In the genomic region with DNA sequence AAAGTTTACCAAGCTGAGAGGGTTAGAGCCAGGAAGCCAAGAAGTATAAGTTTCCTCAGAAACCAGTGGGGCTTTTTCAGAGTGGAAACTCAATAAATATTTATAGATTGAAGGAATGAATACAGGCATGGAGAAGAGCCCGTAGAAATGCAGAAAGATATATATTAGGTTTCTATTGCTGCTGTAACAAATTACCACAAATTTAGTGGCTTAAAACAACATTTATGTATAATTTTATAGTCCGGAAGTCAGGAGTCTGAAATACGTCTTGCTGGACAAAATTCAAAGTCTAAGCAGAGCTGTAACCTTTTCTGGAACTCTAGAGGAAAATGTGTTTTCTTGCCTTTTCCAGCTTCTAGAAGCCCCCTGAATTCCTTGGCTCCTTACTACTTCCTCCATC, we compare ENCODE assay signal across 1 cellular context.
TF ChIP-seq lines count a peak whose summit lies in the region.

No MANE protein-coding gene starts in this region.

TF ChIP-seq in GM23338, 12 proteins besides CTCF, POLR2A, EP300 and RAD21 (continued from another document):
- TF ChIP-seq, protein P1, sequence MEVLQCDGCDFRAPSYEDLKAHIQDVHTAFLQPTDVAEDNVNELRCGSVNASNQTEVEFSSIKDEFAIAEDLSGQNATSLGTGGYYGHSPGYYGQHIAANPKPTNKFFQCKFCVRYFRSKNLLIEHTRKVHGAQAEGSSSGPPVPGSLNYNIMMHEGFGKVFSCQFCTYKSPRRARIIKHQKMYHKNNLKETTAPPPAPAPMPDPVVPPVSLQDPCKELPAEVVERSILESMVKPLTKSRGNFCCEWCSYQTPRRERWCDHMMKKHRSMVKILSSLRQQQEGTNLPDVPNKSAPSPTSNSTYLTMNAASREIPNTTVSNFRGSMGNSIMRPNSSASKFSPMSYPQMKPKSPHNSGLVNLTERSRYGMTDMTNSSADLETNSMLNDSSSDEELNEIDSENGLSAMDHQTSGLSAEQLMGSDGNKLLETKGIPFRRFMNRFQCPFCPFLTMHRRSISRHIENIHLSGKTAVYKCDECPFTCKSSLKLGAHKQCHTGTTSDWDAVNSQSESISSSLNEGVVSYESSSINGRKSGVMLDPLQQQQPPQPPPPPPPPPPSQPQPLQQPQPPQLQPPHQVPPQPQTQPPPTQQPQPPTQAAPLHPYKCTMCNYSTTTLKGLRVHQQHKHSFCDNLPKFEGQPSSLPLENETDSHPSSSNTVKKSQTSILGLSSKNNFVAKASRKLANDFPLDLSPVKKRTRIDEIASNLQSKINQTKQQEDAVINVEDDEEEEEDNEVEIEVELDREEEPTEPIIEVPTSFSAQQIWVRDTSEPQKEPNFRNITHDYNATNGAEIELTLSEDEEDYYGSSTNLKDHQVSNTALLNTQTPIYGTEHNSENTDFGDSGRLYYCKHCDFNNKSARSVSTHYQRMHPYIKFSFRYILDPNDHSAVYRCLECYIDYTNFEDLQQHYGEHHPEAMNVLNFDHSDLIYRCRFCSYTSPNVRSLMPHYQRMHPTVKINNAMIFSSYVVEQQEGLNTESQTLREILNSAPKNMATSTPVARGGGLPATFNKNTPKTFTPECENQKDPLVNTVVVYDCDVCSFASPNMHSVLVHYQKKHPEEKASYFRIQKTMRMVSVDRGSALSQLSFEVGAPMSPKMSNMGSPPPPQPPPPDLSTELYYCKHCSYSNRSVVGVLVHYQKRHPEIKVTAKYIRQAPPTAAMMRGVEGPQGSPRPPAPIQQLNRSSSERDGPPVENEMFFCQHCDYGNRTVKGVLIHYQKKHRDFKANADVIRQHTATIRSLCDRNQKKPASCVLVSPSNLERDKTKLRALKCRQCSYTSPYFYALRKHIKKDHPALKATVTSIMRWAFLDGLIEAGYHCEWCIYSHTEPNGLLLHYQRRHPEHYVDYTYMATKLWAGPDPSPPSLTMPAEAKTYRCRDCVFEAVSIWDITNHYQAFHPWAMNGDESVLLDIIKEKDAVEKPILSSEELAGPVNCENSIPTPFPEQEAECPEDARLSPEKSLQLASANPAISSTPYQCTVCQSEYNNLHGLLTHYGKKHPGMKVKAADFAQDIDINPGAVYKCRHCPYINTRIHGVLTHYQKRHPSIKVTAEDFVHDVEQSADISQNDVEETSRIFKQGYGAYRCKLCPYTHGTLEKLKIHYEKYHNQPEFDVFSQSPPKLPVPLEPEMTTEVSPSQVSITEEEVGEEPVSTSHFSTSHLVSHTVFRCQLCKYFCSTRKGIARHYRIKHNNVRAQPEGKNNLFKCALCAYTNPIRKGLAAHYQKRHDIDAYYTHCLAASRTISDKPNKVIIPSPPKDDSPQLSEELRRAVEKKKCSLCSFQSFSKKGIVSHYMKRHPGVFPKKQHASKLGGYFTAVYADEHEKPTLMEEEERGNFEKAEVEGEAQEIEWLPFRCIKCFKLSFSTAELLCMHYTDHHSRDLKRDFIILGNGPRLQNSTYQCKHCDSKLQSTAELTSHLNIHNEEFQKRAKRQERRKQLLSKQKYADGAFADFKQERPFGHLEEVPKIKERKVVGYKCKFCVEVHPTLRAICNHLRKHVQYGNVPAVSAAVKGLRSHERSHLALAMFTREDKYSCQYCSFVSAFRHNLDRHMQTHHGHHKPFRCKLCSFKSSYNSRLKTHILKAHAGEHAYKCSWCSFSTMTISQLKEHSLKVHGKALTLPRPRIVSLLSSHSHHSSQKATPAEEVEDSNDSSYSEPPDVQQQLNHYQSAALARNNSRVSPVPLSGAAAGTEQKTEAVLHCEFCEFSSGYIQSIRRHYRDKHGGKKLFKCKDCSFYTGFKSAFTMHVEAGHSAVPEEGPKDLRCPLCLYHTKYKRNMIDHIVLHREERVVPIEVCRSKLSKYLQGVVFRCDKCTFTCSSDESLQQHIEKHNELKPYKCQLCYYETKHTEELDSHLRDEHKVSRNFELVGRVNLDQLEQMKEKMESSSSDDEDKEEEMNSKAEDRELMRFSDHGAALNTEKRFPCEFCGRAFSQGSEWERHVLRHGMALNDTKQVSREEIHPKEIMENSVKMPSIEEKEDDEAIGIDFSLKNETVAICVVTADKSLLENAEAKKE (CRISPR knock-in tag; IDR thresholded peaks at IDR 0.05), result no peak
- TF ChIP-seq, protein P2, sequence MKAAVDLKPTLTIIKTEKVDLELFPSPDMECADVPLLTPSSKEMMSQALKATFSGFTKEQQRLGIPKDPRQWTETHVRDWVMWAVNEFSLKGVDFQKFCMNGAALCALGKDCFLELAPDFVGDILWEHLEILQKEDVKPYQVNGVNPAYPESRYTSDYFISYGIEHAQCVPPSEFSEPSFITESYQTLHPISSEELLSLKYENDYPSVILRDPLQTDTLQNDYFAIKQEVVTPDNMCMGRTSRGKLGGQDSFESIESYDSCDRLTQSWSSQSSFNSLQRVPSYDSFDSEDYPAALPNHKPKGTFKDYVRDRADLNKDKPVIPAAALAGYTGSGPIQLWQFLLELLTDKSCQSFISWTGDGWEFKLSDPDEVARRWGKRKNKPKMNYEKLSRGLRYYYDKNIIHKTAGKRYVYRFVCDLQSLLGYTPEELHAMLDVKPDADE (IDR thresholded peaks at IDR 0.05), result no peak
- TF ChIP-seq JUNB (IDR thresholded peaks at IDR 0.05; ENCODE audit: unreplicated experiment) (no peak), ZNF331 (CRISPR knock-in tag; IDR thresholded peaks at IDR 0.05; ENCODE audit: low read depth) (no peak), EZH2 (IDR thresholded peaks at IDR 0.05; ENCODE audit: low read depth, unreplicated experiment) (no peak), NANOG (IDR thresholded peaks at IDR 0.05; ENCODE audit: borderline replicate concordance) (no peak)
